21 cellular contexts compared by ENCODE assay signal in genomic region chr10:79055100-79055782, GRCh38. TPM values are rescaled to one million over a fixed set of nuclear protein-coding genes. Genes with fewer than 3 reads are reported as not detected.
DNase-seq lines count a peak whose midpoint lies in the region; ATAC-seq and TF ChIP-seq lines count a peak whose summit lies in the region.
"Had no signal": no experiment of that assay in that cellular context is flagged by ENCODE, and none has a peak within 500 bp of the region (broad histone marks: within the 10 kb centered on the region; RNA-seq: fewer than 3 reads in every experiment).

No MANE protein-coding gene starts in this region.

- H3K27ac Mint-ChIP-seq in activated naive CD8-positive, alpha-beta T cell treated with anti-CD3 and anti-CD28 coated beads, Interleukin-2, amount 10 ng/mL, durations not matched to agents 7 days and 5 days = no peak overlapping the region
- no peak overlapping the region for H3K27ac Mint-ChIP-seq in activated naive CD8-positive, alpha-beta T cell treated with anti-CD3 and anti-CD28 coated beads, Interleukin-2, amount 50 U/mL, for 24 hours
- H3K27ac Mint-ChIP-seq: GM23338 had no signal

- no peak for TF ChIP-seq POLR2A in transverse colon (IDR thresholded peaks at IDR 0.05)

- 66 to 76% methylated on average over 5 to 10 of the region's 10 CpGs for WGBS in transverse colon (ENCODE audit: low coverage in 1 of 2), 2 donors

- in situ Hi-C loops in transverse colon (cut with MboI; ENCODE audit: low pct_ligation_motif_present in 1 of 4, low pct_unique_long_range_greater_than_20kb in 1 of 4, low sequenced_read_pairs in 3 of 4) = no loop called here

- peak overlapping the region; percentile 27 for H3K27ac ChIP-seq in duodenal mucosa (ENCODE audit: low read depth, low read length)
- H3K27ac ChIP-seq in mucosa of rectum (ENCODE audit: low read depth in 2 of 2, low read length in 2 of 2) = peak overlapping the region; percentile 46 to 59
- peak overlapping the region; percentile 8 to 67 (median 45) for H3K27ac ChIP-seq in transverse colon
- H3K27ac ChIP-seq: BLaER1, HL-60 had no signal

- H3K4me1 ChIP-seq in duodenal mucosa (ENCODE audit: control insufficient read depth in 1 of 2, insufficient read depth in 2 of 2, low read length in 2 of 2) = peaks cover 74 to 80% of the 10 kb centered on the region in 2 donors
- peaks cover 63 to 78% of the 10 kb centered on the region in 2 donors for H3K4me1 ChIP-seq in mucosa of rectum (ENCODE audit: control insufficient read depth in 2 of 2, insufficient read depth in 2 of 2, low read length in 2 of 2)
- H3K4me1 ChIP-seq in transverse colon = peaks cover 0 to 76% (median 60%) of the 10 kb centered on the region in 4 donors

- POLR2A ChIA-PET in activated naive CD8-positive, alpha-beta T cell treated with anti-CD3 and anti-CD28 coated beads, Interleukin-2, amount 10 ng/mL, durations not matched to agents 7 days and 5 days (lab: Charles Lee) = no interaction called here

- H3K27me3 ChIP-seq in duodenal mucosa (ENCODE audit: control insufficient read depth in 1 of 2, insufficient read depth in 2 of 2, low read length in 2 of 2) (no peaks in the 10 kb centered on the region), mucosa of rectum (ENCODE audit: control insufficient read depth in 2 of 2, insufficient read depth in 2 of 2, low read length in 2 of 2) (no peaks in the 10 kb centered on the region), transverse colon (no peaks in the 10 kb centered on the region)

- no peaks in the 10 kb centered on the region for H3K36me3 ChIP-seq in duodenal mucosa (ENCODE audit: control insufficient read depth in 1 of 2, insufficient read depth in 2 of 2, low read length in 2 of 2)
- no peaks in the 10 kb centered on the region for H3K36me3 ChIP-seq in mucosa of rectum (ENCODE audit: control insufficient read depth in 2 of 2, insufficient read depth in 2 of 2, low read length in 2 of 2)
- no peaks in the 10 kb centered on the region for H3K36me3 ChIP-seq in transverse colon
- H3K36me3 ChIP-seq: BLaER1 had no signal

- peak overlapping the region in 1 of 2 donors; percentile 18 for H3K9ac ChIP-seq in duodenal mucosa (ENCODE audit: low read depth in 1 of 2, low read length in 2 of 2)
- no peak overlapping the region for H3K9ac ChIP-seq in mucosa of rectum (ENCODE audit: low read depth in 1 of 2, low read length in 2 of 2)
- H3K9ac ChIP-seq: BLaER1 had no signal

- intact Hi-C loops in transverse colon (cut with DNase I; ENCODE audit: low total_unique reads) = no loop called here

- H3K9me3 Mint-ChIP-seq in activated naive CD8-positive, alpha-beta T cell treated with anti-CD3 and anti-CD28 coated beads, Interleukin-2, amount 10 ng/mL, durations not matched to agents 7 days and 5 days = no peaks in the 10 kb centered on the region
- no peaks in the 10 kb centered on the region for H3K9me3 Mint-ChIP-seq in activated naive CD8-positive, alpha-beta T cell treated with anti-CD3 and anti-CD28 coated beads, Interleukin-2, amount 50 U/mL, for 24 hours
- H3K9me3 Mint-ChIP-seq: GM23338 had no signal

- peak; percentile 5 for DNase-seq in activated naive CD8-positive, alpha-beta T cell treated with anti-CD3 and anti-CD28 coated beads, Interleukin-2, amount 10 ng/mL, durations not matched to agents 7 days and 5 days
- DNase-seq in activated naive CD8-positive, alpha-beta T cell treated with anti-CD3 and anti-CD28 coated beads, Interleukin-2, amount 50 U/mL, for 24 hours = no peak
- DNase-seq in transverse colon (no peak), GM19238 (ENCODE audit: insufficient read length, low spot score) (no peak), NCI-H524 treated with DMSO at 0.1 percent for 48 hours (lab: John Stamatoyannopoulos, UW) (no peak)
- DNase-seq in stimulated activated CD4-positive, alpha-beta T cell treated with anti-CD3 and anti-CD28 coated beads, Interleukin-4, amount 100 ng/mL, for 24 hours = no peak
- DNase-seq: DND-41, GDM1, KBM-7, NCI-H1436, NCI-H2029 treated with DMSO at 0.1 percent for 48 hours, NCI-H510A, SIG-M5 had no signal

- H3K9me3 ChIP-seq in duodenal mucosa (ENCODE audit: control insufficient read depth in 1 of 2, low read length in 2 of 2) = no peaks in the 10 kb centered on the region
- no peaks in the 10 kb centered on the region for H3K9me3 ChIP-seq in mucosa of rectum (ENCODE audit: control insufficient read depth in 2 of 2, low read length in 2 of 2)
- H3K9me3 ChIP-seq in transverse colon = no peaks in the 10 kb centered on the region
- H3K9me3 ChIP-seq: BLaER1 had no signal

- H3K4me1 Mint-ChIP-seq in activated naive CD8-positive, alpha-beta T cell treated with anti-CD3 and anti-CD28 coated beads, Interleukin-2, amount 10 ng/mL, durations not matched to agents 7 days and 5 days = peaks cover 3% of the 10 kb centered on the region
- H3K4me1 Mint-ChIP-seq in activated naive CD8-positive, alpha-beta T cell treated with anti-CD3 and anti-CD28 coated beads, Interleukin-2, amount 50 U/mL, for 24 hours = peaks cover 11% of the 10 kb centered on the region

- no peaks in the 10 kb centered on the region for H3K36me3 Mint-ChIP-seq in activated naive CD8-positive, alpha-beta T cell treated with anti-CD3 and anti-CD28 coated beads, Interleukin-2, amount 10 ng/mL, durations not matched to agents 7 days and 5 days
- no peaks in the 10 kb centered on the region for H3K36me3 Mint-ChIP-seq in activated naive CD8-positive, alpha-beta T cell treated with anti-CD3 and anti-CD28 coated beads, Interleukin-2, amount 50 U/mL, for 24 hours (ENCODE audit: low read depth)

- no peak for TF ChIP-seq EP300 in transverse colon (IDR thresholded peaks at IDR 0.05; ENCODE audit: low read depth)

- no peaks in the 10 kb centered on the region for H3K27me3 Mint-ChIP-seq in activated naive CD8-positive, alpha-beta T cell treated with anti-CD3 and anti-CD28 coated beads, Interleukin-2, amount 10 ng/mL, durations not matched to agents 7 days and 5 days
- H3K27me3 Mint-ChIP-seq in activated naive CD8-positive, alpha-beta T cell treated with anti-CD3 and anti-CD28 coated beads, Interleukin-2, amount 50 U/mL, for 24 hours = no peaks in the 10 kb centered on the region

- ATAC-seq in activated naive CD8-positive, alpha-beta T cell treated with anti-CD3 and anti-CD28 coated beads, Interleukin-2, amount 10 ng/mL, durations not matched to agents 7 days and 5 days (ENCODE audit: low read depth) = no peak
- ATAC-seq in activated naive CD8-positive, alpha-beta T cell treated with anti-CD3 and anti-CD28 coated beads, Interleukin-2, amount 50 U/mL, for 24 hours = no peak
- ATAC-seq: GM12878, GM23338, HCT116, Panc1 had no signal

- H3K4me3 Mint-ChIP-seq in activated naive CD8-positive, alpha-beta T cell treated with anti-CD3 and anti-CD28 coated beads, Interleukin-2, amount 10 ng/mL, durations not matched to agents 7 days and 5 days = no peak overlapping the region
- H3K4me3 Mint-ChIP-seq in activated naive CD8-positive, alpha-beta T cell treated with anti-CD3 and anti-CD28 coated beads, Interleukin-2, amount 50 U/mL, for 24 hours = no peak overlapping the region
- H3K4me3 Mint-ChIP-seq: GM23338 had no signal

- H3K4me3 ChIP-seq in duodenal mucosa (ENCODE audit: low read depth in 1 of 2, low read length in 2 of 2) (no peak overlapping the region), mucosa of rectum (ENCODE audit: low read length in 2 of 2) (no peak overlapping the region), transverse colon (no peak overlapping the region)
- H3K4me3 ChIP-seq: BLaER1, GM12878, GM23338 had no signal

- no peak for TF ChIP-seq CTCF in transverse colon (IDR thresholded peaks at IDR 0.05)

RNA-seq across cellular contexts. Expression of gene ZMIZ1, which starts 13.5 kb away (rescaled TPM):
- total RNA-seq in activated naive CD8-positive, alpha-beta T cell treated with anti-CD3 and anti-CD28 coated beads, Interleukin-2, amount 10 ng/mL, durations not matched to agents 7 days and 5 days = 10 to 100 TPM; 28.8 to 29.3 TPM
- total RNA-seq in transverse colon = 100 to 1,000 TPM in 1 of 4 donors, 10 to 100 TPM in 3; 32.0 to 108 (median 63.0) TPM
